In genomic region chr5:166594552-166594951, GRCh38 we compare ENCODE assay signal across 18 cellular contexts.
DNase-seq lines count a peak whose midpoint lies in the region; ATAC-seq and TF ChIP-seq lines count a peak whose summit lies in the region.
"Had no signal": no experiment of that assay in that cellular context is flagged by ENCODE, and none has a peak within 500 bp of the region (broad histone marks: within the 10 kb centered on the region; RNA-seq: fewer than 3 reads in every experiment).

No MANE protein-coding gene starts in this region.

- no peaks in the 10 kb centered on the region for H3K36me3 ChIP-seq in KMS-11 (ENCODE audit: insufficient read depth)
- no peaks in the 10 kb centered on the region for H3K36me3 ChIP-seq in RWPE2 (ENCODE audit: low read depth)
- no peaks in the 10 kb centered on the region for H3K36me3 ChIP-seq in hepatocyte (replicated peaks; ENCODE audit: insufficient read depth, low read depth)
- no peaks in the 10 kb centered on the region for H3K36me3 ChIP-seq in testis (ENCODE audit: low read depth, missing control alignments)
- H3K36me3 ChIP-seq: SJCRH30 had no signal

- no peaks in the 10 kb centered on the region for H3K27me3 Mint-ChIP-seq in Calu3 (ENCODE audit: unreplicated experiment)

- H3K4me1 ChIP-seq in KMS-11 (ENCODE audit: low read depth, poor library complexity, severe bottlenecking) (peaks cover 34% of the 10 kb centered on the region), RWPE2 (ENCODE audit: insufficient read depth, poor library complexity, severe bottlenecking) (peaks cover 11% of the 10 kb centered on the region), hepatocyte (ENCODE audit: insufficient read depth) (peaks cover 5% of the 10 kb centered on the region), testis (no peaks in the 10 kb centered on the region)
- H3K4me1 ChIP-seq: SJCRH30 had no signal

- peaks cover 3% of the 10 kb centered on the region for H3K9me3 Mint-ChIP-seq in Calu3 (ENCODE audit: low read depth, unreplicated experiment)

- TF ChIP-seq POLR2A in testis (IDR thresholded peaks at IDR 0.05) = no peak

- H3K4me3 ChIP-seq in KMS-11 (IDR thresholded peaks at IDR 0.05; ENCODE audit: insufficient read depth, low read depth, low read length) (no peak overlapping the region), RWPE2 (ENCODE audit: severe bottlenecking) (no peak overlapping the region), hepatocyte (no peak overlapping the region), testis (no peak overlapping the region)
- H3K4me3 ChIP-seq: PC-9, SJCRH30 had no signal

- peak; percentile 77 for ATAC-seq in RWPE2 (ENCODE audit: low read depth)

- H3K9me3 ChIP-seq in RWPE2 (ENCODE audit: severe bottlenecking) (no peaks in the 10 kb centered on the region), hepatocyte (ENCODE audit: low read depth) (no peaks in the 10 kb centered on the region), testis (no peaks in the 10 kb centered on the region)
- H3K9me3 ChIP-seq: SJCRH30 had no signal

- no peaks in the 10 kb centered on the region for H3K79me2 ChIP-seq in KMS-11 (ENCODE audit: insufficient read depth, low read depth)
- no peaks in the 10 kb centered on the region for H3K79me2 ChIP-seq in hepatocyte

- H3K4me1 Mint-ChIP-seq in Calu3 (ENCODE audit: low read depth, unreplicated experiment) = peaks cover 39% of the 10 kb centered on the region
- H3K4me1 Mint-ChIP-seq: CD14-positive monocyte had no signal

- no peaks in the 10 kb centered on the region for H4K20me1 ChIP-seq in KMS-11 (ENCODE audit: insufficient read depth)
- no peaks in the 10 kb centered on the region for H4K20me1 ChIP-seq in hepatocyte (ENCODE audit: insufficient read depth, poor library complexity, severe bottlenecking)

- no peaks in the 10 kb centered on the region for H3K36me3 Mint-ChIP-seq in Calu3 (ENCODE audit: insufficient read depth, unreplicated experiment)
- H3K36me3 Mint-ChIP-seq: CD14-positive monocyte had no signal

- BruUV-seq in Calu3 (replicated peaks; lab: Mats Ljungman, UMichigan) = no TSS peak

- H3K27me3 ChIP-seq in KMS-11 (ENCODE audit: insufficient read depth, low read depth) (no peaks in the 10 kb centered on the region), RWPE2 (ENCODE audit: insufficient read depth, poor library complexity, severe bottlenecking) (no peaks in the 10 kb centered on the region), hepatocyte (no peaks in the 10 kb centered on the region), testis (no peaks in the 10 kb centered on the region)
- H3K27me3 ChIP-seq: SJCRH30 had no signal

- H3K4me2 ChIP-seq in KMS-11 = peak overlapping the region; percentile 71
- H3K4me2 ChIP-seq in hepatocyte = no peak overlapping the region
- H3K4me2 ChIP-seq: PC-9 had no signal

- H3K9me2 ChIP-seq in hepatocyte (replicated peaks; ENCODE audit: insufficient read depth) = no peaks in the 10 kb centered on the region

- H2AFZ ChIP-seq in KMS-11 (ENCODE audit: low read depth) = no peak overlapping the region
- H2AFZ ChIP-seq in hepatocyte = no peak overlapping the region
- H2AFZ ChIP-seq: PC-9 had no signal

- no peak for TF ChIP-seq CTCF in Calu3 (IDR thresholded peaks at IDR 0.05; ENCODE audit: unreplicated experiment)
- no peak for TF ChIP-seq CTCF in KMS-11 (conservative IDR thresholded peaks at IDR 0.05; ENCODE audit: low read depth, low read length)
- no peak for TF ChIP-seq CTCF in RWPE2 (IDR thresholded peaks at IDR 0.05; ENCODE audit: poor library complexity, severe bottlenecking)
- TF ChIP-seq CTCF in hepatocyte (IDR thresholded peaks at IDR 0.05; ENCODE audit: poor library complexity) = no peak
- TF ChIP-seq CTCF in testis (IDR thresholded peaks at IDR 0.05) = no peak

- no peak overlapping the region for H3K9ac ChIP-seq in KMS-11

- H3K27ac ChIP-seq in KMS-11 (peak overlapping the region; percentile 42; the same call in 1 of the 2 replicates), RWPE2 (ENCODE audit: poor library complexity, severe bottlenecking) (no peak overlapping the region), hepatocyte (peak overlapping the region; percentile 17), testis (no peak overlapping the region)
- H3K27ac ChIP-seq: PC-9, SJCRH30 had no signal

- intact Hi-C loops in Calu3 (cut with micrococcal nuclease; ENCODE audit: unreplicated experiment) = no loop called here
- intact Hi-C loops in testis (cut with DNase I; ENCODE audit: low total_unique reads) = no loop called here

- H3K4me3 Mint-ChIP-seq in Calu3 (ENCODE audit: low read depth, unreplicated experiment) = no peak overlapping the region
- H3K4me3 Mint-ChIP-seq: CD14-positive monocyte; T-helper 1 cell treated with Interleukin-12 subunit alpha and Interleukin-12 subunit beta and Interleukin-4 antibody, amounts not matched to agents 30 μg/mL and 1 μg/mL, for 36 hours had no signal

- CTCF ChIA-PET in Calu3 (lab: Charles Lee) = interaction anchor here (1.3 kb wide), 1 partner anchor 79 kb away, joined by 3 read pairs; no protein-coding TSS in a partner anchor

- peak overlapping the region; percentile 75 for H3K27ac Mint-ChIP-seq in Calu3 (ENCODE audit: unreplicated experiment)
- H3K27ac Mint-ChIP-seq: CD14-positive monocyte; T-helper 1 cell treated with Interleukin-12 subunit alpha and Interleukin-12 subunit beta and Interleukin-4 antibody, amounts not matched to agents 30 μg/mL and 1 μg/mL, for 36 hours had no signal

- DNase-seq in Calu3 = no peak
- no peak for DNase-seq in RWPE2 (ENCODE audit: low spot score)
- DNase-seq in hepatocyte (ENCODE audit: low spot score) = no peak
- DNase-seq in SW480 (ENCODE audit: low spot score) = no peak
- no peak for DNase-seq in testis
- no peak for DNase-seq in NCI-H2227 treated with DMSO at 0.1 percent for 48 hours (lab: John Stamatoyannopoulos, UW)
- DNase-seq: DMS79, H7, NCI-H1694, NCI-H2081, NCI-H2171, NCI-H526 treated with DMSO at 0.1 percent for 48 hours, PC-9, RPMI8226, SJCRH30 had no signal

Comparison
In these comparisons a context has a peak if more than half of its experiments do, and no peak if none do; other contexts are left out.
1. H3K27ac ChIP-seq: peak in KMS-11 (single experiment) and hepatocyte (single experiment); none in RWPE2 (single experiment) and testis (0 of 2).